Comparison of ENCODE assay signal across 1 cellular context in the genomic region with DNA sequence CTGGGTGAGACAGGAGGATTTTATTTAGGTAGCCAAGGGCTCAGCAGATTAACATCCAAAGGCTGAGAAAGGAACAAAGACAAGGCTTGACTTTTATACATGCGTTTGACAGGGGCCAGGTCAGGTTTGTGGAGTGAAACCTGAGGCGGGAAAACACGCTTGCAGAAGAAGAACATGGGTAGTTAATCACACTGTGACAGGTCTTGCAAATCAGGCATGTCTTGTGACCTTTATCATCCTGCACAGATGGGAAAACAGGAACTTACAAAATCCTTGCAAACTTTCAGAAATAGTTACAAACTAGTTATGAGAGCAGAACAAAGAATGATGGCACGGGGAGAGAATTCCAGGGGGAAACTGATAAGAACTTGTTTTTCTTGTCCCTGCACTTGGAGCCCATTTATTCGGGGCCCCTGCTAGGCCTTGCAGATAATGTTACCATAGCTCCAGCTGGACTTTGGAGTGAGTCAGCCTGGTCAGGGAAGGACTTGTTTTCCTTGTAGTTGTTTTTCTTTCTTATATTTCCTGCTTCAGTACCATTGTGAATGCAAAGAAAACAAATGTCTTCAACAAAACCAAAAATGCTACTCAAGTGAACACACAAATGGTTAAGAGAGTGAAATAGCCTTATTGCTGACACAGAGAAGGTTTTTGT.
TF ChIP-seq lines count a peak whose summit lies in the region.

No MANE protein-coding gene starts in this region.

TF ChIP-seq in HepG2, 621 proteins besides CTCF, POLR2A, EP300 and RAD21 (continued from another document and continues in another):
- TF ChIP-seq, protein P1, sequence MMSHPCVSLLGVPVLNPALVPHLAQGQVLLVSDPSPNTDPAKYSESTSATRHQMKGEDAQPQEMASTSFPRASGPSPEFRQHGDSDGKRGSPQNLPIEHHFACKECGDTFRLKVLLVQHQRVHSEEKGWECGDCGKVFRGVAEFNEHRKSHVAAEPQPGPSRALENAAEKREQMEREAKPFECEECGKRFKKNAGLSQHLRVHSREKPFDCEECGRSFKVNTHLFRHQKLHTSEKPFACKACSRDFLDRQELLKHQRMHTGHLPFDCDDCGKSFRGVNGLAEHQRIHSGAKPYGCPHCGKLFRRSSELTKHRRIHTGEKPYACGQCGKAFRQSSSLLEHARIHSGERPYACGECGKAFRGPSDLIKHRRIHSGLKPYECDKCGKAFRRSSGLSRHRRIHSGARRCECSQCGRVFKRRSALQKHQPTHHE (CRISPR knock-in tag; IDR thresholded peaks at IDR 0.05; ENCODE audit: borderline replicate concordance) = no peak
- TF ChIP-seq PATZ1 (CRISPR knock-in tag; IDR thresholded peaks at IDR 0.05) = peak; percentile 58; the same call in 1 of the 2 replicates
- no peak for TF ChIP-seq YY1 (IDR thresholded peaks at IDR 0.05; ENCODE audit: insufficient read depth, insufficient replicate concordance, low read depth, low read length)
- TF ChIP-seq ZNF850 (CRISPR knock-in tag; conservative IDR thresholded peaks at IDR 0.05) = no peak
- peak; percentile 86 for TF ChIP-seq FOXP4 (CRISPR knock-in tag; IDR thresholded peaks at IDR 0.05)
- TF ChIP-seq ZNF264 (CRISPR knock-in tag; IDR thresholded peaks at IDR 0.05) = no peak
- TF ChIP-seq NR1H2 (CRISPR knock-in tag; IDR thresholded peaks at IDR 0.05; ENCODE audit: borderline replicate concordance, low read depth) = no peak
- no peak for TF ChIP-seq ZNF143 (CRISPR knock-in tag; IDR thresholded peaks at IDR 0.05)
- TF ChIP-seq, protein P2, sequence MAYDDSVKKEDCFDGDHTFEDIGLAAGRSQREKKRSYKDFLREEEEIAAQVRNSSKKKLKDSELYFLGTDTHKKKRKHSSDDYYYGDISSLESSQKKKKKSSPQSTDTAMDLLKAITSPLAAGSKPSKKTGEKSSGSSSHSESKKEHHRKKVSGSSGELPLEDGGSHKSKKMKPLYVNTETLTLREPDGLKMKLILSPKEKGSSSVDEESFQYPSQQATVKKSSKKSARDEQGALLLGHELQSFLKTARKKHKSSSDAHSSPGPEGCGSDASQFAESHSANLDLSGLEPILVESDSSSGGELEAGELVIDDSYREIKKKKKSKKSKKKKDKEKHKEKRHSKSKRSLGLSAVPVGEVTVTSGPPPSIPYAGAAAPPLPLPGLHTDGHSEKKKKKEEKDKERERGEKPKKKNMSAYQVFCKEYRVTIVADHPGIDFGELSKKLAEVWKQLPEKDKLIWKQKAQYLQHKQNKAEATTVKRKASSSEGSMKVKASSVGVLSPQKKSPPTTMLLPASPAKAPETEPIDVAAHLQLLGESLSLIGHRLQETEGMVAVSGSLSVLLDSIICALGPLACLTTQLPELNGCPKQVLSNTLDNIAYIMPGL (CRISPR knock-in tag; IDR thresholded peaks at IDR 0.05; ENCODE audit: borderline replicate concordance in 1 of 2, low read depth in 1 of 2) = no peak
- no peak for TF ChIP-seq ZNF431 (CRISPR knock-in tag; IDR thresholded peaks at IDR 0.05; ENCODE audit: borderline replicate concordance, low read depth)
- TF ChIP-seq ZNF329 (CRISPR knock-in tag; IDR thresholded peaks at IDR 0.05; ENCODE audit: low read depth) = no peak
- TF ChIP-seq ZHX2 (IDR thresholded peaks at IDR 0.05; ENCODE audit: low read depth) = no peak
- no peak for TF ChIP-seq ZHX2 (CRISPR knock-in tag; IDR thresholded peaks at IDR 0.05; ENCODE audit: borderline replicate concordance)
- TF ChIP-seq ZNF326 (CRISPR knock-in tag; IDR thresholded peaks at IDR 0.05; ENCODE audit: borderline replicate concordance) = no peak
- 0 out of 2 replicates have a peak, but pooled peaks have one; percentile 26 for TF ChIP-seq NR2C2 (CRISPR knock-in tag; IDR thresholded peaks at IDR 0.05; ENCODE audit: borderline replicate concordance)
- TF ChIP-seq CENPX (CRISPR knock-in tag; IDR thresholded peaks at IDR 0.05) = no peak
- no peak for TF ChIP-seq ZNF317 (CRISPR knock-in tag; IDR thresholded peaks at IDR 0.05)
- no peak for TF ChIP-seq ZNF674 (CRISPR knock-in tag; IDR thresholded peaks at IDR 0.05; ENCODE audit: low read depth)
- TF ChIP-seq SALL1 (CRISPR knock-in tag; IDR thresholded peaks at IDR 0.05) = peak; percentile 81
- TF ChIP-seq KAT8 (CRISPR knock-in tag; IDR thresholded peaks at IDR 0.05) = no peak
- no peak for TF ChIP-seq NPAS2 (CRISPR knock-in tag; IDR thresholded peaks at IDR 0.05; ENCODE audit: borderline replicate concordance)
- TF ChIP-seq POLR2AphosphoS2 (IDR thresholded peaks at IDR 0.05; ENCODE audit: low read depth, low read length) = no peak
- no peak for TF ChIP-seq KLF11 (CRISPR knock-in tag; IDR thresholded peaks at IDR 0.05)
- peak; percentile 44; the same call in 1 of the 2 replicates for TF ChIP-seq NFKBIZ (CRISPR knock-in tag; IDR thresholded peaks at IDR 0.05)
- TF ChIP-seq, protein P3, sequence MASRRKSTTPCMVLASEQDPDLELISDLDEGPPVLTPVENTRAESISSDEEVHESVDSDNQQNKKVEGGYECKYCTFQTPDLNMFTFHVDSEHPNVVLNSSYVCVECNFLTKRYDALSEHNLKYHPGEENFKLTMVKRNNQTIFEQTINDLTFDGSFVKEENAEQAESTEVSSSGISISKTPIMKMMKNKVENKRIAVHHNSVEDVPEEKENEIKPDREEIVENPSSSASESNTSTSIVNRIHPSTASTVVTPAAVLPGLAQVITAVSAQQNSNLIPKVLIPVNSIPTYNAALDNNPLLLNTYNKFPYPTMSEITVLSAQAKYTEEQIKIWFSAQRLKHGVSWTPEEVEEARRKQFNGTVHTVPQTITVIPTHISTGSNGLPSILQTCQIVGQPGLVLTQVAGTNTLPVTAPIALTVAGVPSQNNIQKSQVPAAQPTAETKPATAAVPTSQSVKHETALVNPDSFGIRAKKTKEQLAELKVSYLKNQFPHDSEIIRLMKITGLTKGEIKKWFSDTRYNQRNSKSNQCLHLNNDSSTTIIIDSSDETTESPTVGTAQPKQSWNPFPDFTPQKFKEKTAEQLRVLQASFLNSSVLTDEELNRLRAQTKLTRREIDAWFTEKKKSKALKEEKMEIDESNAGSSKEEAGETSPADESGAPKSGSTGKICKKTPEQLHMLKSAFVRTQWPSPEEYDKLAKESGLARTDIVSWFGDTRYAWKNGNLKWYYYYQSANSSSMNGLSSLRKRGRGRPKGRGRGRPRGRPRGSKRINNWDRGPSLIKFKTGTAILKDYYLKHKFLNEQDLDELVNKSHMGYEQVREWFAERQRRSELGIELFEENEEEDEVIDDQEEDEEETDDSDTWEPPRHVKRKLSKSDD (CRISPR knock-in tag; IDR thresholded peaks at IDR 0.05; ENCODE audit: low read depth) = no peak
- TF ChIP-seq GTF2F1 (IDR thresholded peaks at IDR 0.05; ENCODE audit: low read length) = no peak
- no peak for TF ChIP-seq RBAK (CRISPR knock-in tag; IDR thresholded peaks at IDR 0.05)
- TF ChIP-seq KLF6 (CRISPR knock-in tag; IDR thresholded peaks at IDR 0.05) = no peak
- no peak for TF ChIP-seq CHD2 (IDR thresholded peaks at IDR 0.05; ENCODE audit: low read depth, low read length)
- no peak for TF ChIP-seq HOXA9 (CRISPR knock-in tag; IDR thresholded peaks at IDR 0.05; ENCODE audit: borderline replicate concordance)
- TF ChIP-seq ZNF468 (CRISPR knock-in tag; IDR thresholded peaks at IDR 0.05) = no peak
- TF ChIP-seq HNF4G (IDR thresholded peaks at IDR 0.05; ENCODE audit: borderline replicate concordance, low read depth, low read length) = peak; percentile 74
- TF ChIP-seq HNF4G (CRISPR knock-in tag; IDR thresholded peaks at IDR 0.05; ENCODE audit: borderline replicate concordance, low read depth) = no peak; the same call in 1 of the 2 replicates
- peak; percentile 96 for TF ChIP-seq NCOA2 (CRISPR knock-in tag; IDR thresholded peaks at IDR 0.05)
- no peak for TF ChIP-seq SP2 (CRISPR knock-in tag; IDR thresholded peaks at IDR 0.05)
- TF ChIP-seq HDAC2 (CRISPR knock-in tag; IDR thresholded peaks at IDR 0.05) = peak; percentile 60; the same call in 1 of the 2 replicates
- no peak for TF ChIP-seq ZSCAN22 (CRISPR knock-in tag; IDR thresholded peaks at IDR 0.05)
- TF ChIP-seq ZNF230 (CRISPR knock-in tag; IDR thresholded peaks at IDR 0.05) = no peak
- TF ChIP-seq, protein P4, sequence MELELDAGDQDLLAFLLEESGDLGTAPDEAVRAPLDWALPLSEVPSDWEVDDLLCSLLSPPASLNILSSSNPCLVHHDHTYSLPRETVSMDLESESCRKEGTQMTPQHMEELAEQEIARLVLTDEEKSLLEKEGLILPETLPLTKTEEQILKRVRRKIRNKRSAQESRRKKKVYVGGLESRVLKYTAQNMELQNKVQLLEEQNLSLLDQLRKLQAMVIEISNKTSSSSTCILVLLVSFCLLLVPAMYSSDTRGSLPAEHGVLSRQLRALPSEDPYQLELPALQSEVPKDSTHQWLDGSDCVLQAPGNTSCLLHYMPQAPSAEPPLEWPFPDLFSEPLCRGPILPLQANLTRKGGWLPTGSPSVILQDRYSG (CRISPR knock-in tag; IDR thresholded peaks at IDR 0.05) = no peak
- TF ChIP-seq ZSCAN9 (CRISPR knock-in tag; IDR thresholded peaks at IDR 0.05; ENCODE audit: borderline replicate concordance) = 0 out of 2 replicates have a peak, but pooled peaks have one; percentile 23
- TF ChIP-seq YEATS4 (CRISPR knock-in tag; IDR thresholded peaks at IDR 0.05; ENCODE audit: borderline replicate concordance) = no peak
- TF ChIP-seq HBP1 (CRISPR knock-in tag; IDR thresholded peaks at IDR 0.05; ENCODE audit: low read depth) = no peak
- no peak for TF ChIP-seq ZNF224 (CRISPR knock-in tag; IDR thresholded peaks at IDR 0.05)
